Comparison of ENCODE assay signal across 8 cellular contexts in genomic region chr12:67648306-67649164, GRCh38. TPM values are rescaled to one million over a fixed set of nuclear protein-coding genes. Genes with fewer than 3 reads are reported as not detected.
DNase-seq lines count a peak whose midpoint lies in the region; ATAC-seq and TF ChIP-seq lines count a peak whose summit lies in the region.

DYRK2 (plus strand) TSS chr12:67648745; CDS start chr12:67649134, 389 bp downstream.

- POLR2A ChIA-PET in Panc1 (lab: Charles Lee) = no interaction called here

- peaks cover 23% of the 10 kb centered on the region for H3K4me1 ChIP-seq in Panc1 (ENCODE audit: control insufficient read depth, insufficient read depth, low read length)
- H3K4me1 ChIP-seq in stomach smooth muscle (ENCODE audit: control insufficient read depth, insufficient read depth, low read length) = peaks cover 33% of the 10 kb centered on the region

- H3K27me3 ChIP-seq in Panc1 (ENCODE audit: control insufficient read depth, insufficient read depth, low read length) (no peaks in the 10 kb centered on the region), stomach smooth muscle (ENCODE audit: control insufficient read depth in 1 of 2, insufficient read depth in 2 of 2, low read length in 2 of 2) (no peaks in the 10 kb centered on the region)

- H3K4me1 Mint-ChIP-seq in Calu3 (ENCODE audit: low read depth, unreplicated experiment) (peaks cover 29% of the 10 kb centered on the region), nephron (peaks cover 30% of the 10 kb centered on the region)

- H3K9me3 ChIP-seq in Panc1 (ENCODE audit: control insufficient read depth, insufficient read depth, low read depth, low read length) = no peaks in the 10 kb centered on the region
- no peaks in the 10 kb centered on the region for H3K9me3 ChIP-seq in stomach smooth muscle (ENCODE audit: control insufficient read depth in 2 of 2, low read length in 2 of 2)

- no peak for TF ChIP-seq CTCF in Calu3 (IDR thresholded peaks at IDR 0.05; ENCODE audit: unreplicated experiment)
- 0 out of 2 replicates have a peak, but pooled peaks have one; percentile 7 for TF ChIP-seq CTCF in Panc1 (IDR thresholded peaks at IDR 0.05)
- peak; percentile 27 for TF ChIP-seq CTCF in fibroblast of the aortic adventitia (IDR thresholded peaks at IDR 0.05; ENCODE audit: insufficient read depth, low read length)
- peak in 2 of 3 experiments; percentile 12 to 24 for TF ChIP-seq CTCF in nephron (IDR thresholded peaks at IDR 0.05; ENCODE audit: unreplicated experiment in 3 of 3)

- in situ Hi-C loops in Panc1 (cut with HindIII; ENCODE audit: low pct_unique_long_range_greater_than_20kb, low sequenced_read_pairs) = no loop called here

- BruUV-seq in Calu3 (replicated peaks; lab: Mats Ljungman, UMichigan) = no TSS peak
- no TSS peak for BruUV-seq in Panc1 (replicated peaks; lab: Mats Ljungman, UMichigan)

- H3K27ac Mint-ChIP-seq in Calu3 (ENCODE audit: unreplicated experiment) (peak within 1 kb of the TSS; percentile 93), nephron (peak within 1 kb of the TSS; percentile 78 to 93 (median 86))

- no peaks in the 10 kb centered on the region for H3K27me3 Mint-ChIP-seq in Calu3 (ENCODE audit: unreplicated experiment)
- H3K27me3 Mint-ChIP-seq in nephron (ENCODE audit: low read depth) = peaks cover 3% of the 10 kb centered on the region

- peak within 1 kb of the TSS; percentile 73 to 81 for H3K9ac ChIP-seq in stomach smooth muscle (ENCODE audit: low read length in 2 of 2)

- no peaks in the 10 kb centered on the region for H3K36me3 ChIP-seq in Panc1 (ENCODE audit: control insufficient read depth, insufficient read depth, low read length)
- peaks cover 0 to 2% of the 10 kb centered on the region in 2 donors for H3K36me3 ChIP-seq in stomach smooth muscle (ENCODE audit: control insufficient read depth in 2 of 2, insufficient read depth in 2 of 2, low read length in 2 of 2)

- H3K4me3 ChIP-seq in Panc1 (ENCODE audit: low read depth in 2 of 2, low read length in 2 of 2) (peak within 1 kb of the TSS; percentile 84 to 85), fibroblast of the aortic adventitia (ENCODE audit: low read depth, low read length) (peak within 1 kb of the TSS; percentile 82), stomach smooth muscle (ENCODE audit: low read length in 2 of 2) (peak within 1 kb of the TSS; percentile 87 to 94)

- H3K9me3 Mint-ChIP-seq in Calu3 (ENCODE audit: low read depth, unreplicated experiment) (peaks cover 3% of the 10 kb centered on the region), nephron (no peaks in the 10 kb centered on the region)

- peak; percentile 88 for DNase-seq in Calu3
- peak; percentile 82 for DNase-seq in HT-29 (ENCODE audit: low spot score)
- DNase-seq in Panc1 (ENCODE audit: low read depth, low spot score) = no peak
- peak; percentile 67 for DNase-seq in activated T-helper 9 cell treated with anti-CD3 and anti-CD28 coated beads, Interleukin-2, amount 50 U/mL, for 16 hours (ENCODE audit: low read depth)
- peak; percentile 67 for DNase-seq in fibroblast of the aortic adventitia (ENCODE audit: low read depth)

- intact Hi-C loops in Calu3 (cut with micrococcal nuclease; ENCODE audit: unreplicated experiment) = loop anchor here (5.0 kb wide), 4 partner anchors 91 to 206 kb away; no protein-coding TSS in a partner anchor
- intact Hi-C loops in Panc1 (cut with micrococcal nuclease; ENCODE audit: unreplicated experiment) = no loop called here

- H3K36me3 Mint-ChIP-seq in Calu3 (ENCODE audit: insufficient read depth, unreplicated experiment) (peaks cover 47% of the 10 kb centered on the region), nephron (ENCODE audit: low read depth) (peaks cover 19% of the 10 kb centered on the region)

- CTCF ChIA-PET in Calu3 (lab: Charles Lee) (interaction anchor here (0.7 to 2.0 kb wide), 7 partner anchors 10 to 295 kb away, joined by 3 to 13 read pairs (median 4); no protein-coding TSS in a partner anchor), Panc1 (lab: Charles Lee) (interaction anchor here (1.0 kb wide), 1 partner anchor 295 kb away, joined by 3 read pairs; no protein-coding TSS in a partner anchor)

- H3K4me3 Mint-ChIP-seq in Calu3 (ENCODE audit: low read depth, unreplicated experiment) (peak within 1 kb of the TSS; percentile 84), nephron (peak within 1 kb of the TSS; percentile 94)

- ATAC-seq in GM19463 (IDR thresholded peaks at IDR 0.05; ENCODE audit: unreplicated experiment) (peak; percentile 48), Panc1 (peak; percentile 81)

- H3K27ac ChIP-seq in Panc1 (ENCODE audit: low read length) (peak within 1 kb of the TSS; percentile 75), stomach smooth muscle (ENCODE audit: low read length) (peak within 1 kb of the TSS; percentile 77)

RNA-seq across cellular contexts. Expression of gene DYRK2, which starts in this region (rescaled TPM):
- total RNA-seq in Calu3 (2022) (62.3 and 74.6 TPM in 2 replicates), Panc1 (2021; ENCODE audit: unreplicated experiment) (9.9 TPM), fibroblast of the aortic adventitia (ENCODE audit: low replicate concordance) (23.8 and 32.1 TPM in 2 replicates)
- 55.1 and 67.1 TPM in 2 replicates for total RNA-seq in HT-29 (2014; rRNA removed; shearing (Covaris generic))
- 9.8 TPM for polyA plus RNA-seq in Panc1 (2012; ENCODE audit: insufficient read length)
